16 cellular contexts compared by ENCODE assay signal in genomic region chr11:86735462-86736302, GRCh38.
DNase-seq lines count a peak whose midpoint lies in the region; ATAC-seq and TF ChIP-seq lines count a peak whose summit lies in the region.
"Had no signal": no experiment of that assay in that cellular context is flagged by ENCODE, and none has a peak within 500 bp of the region (broad histone marks: within the 10 kb centered on the region; RNA-seq: fewer than 3 reads in every experiment).

No MANE protein-coding gene starts in this region.

- ATAC-seq in HG03196 (IDR thresholded peaks at IDR 0.05; ENCODE audit: unreplicated experiment) (no peak), GM21825 (IDR thresholded peaks at IDR 0.05; ENCODE audit: unreplicated experiment) (no peak)
- ATAC-seq: left ventricle myocardium superior; stimulated activated naive CD8-positive, alpha-beta T cell treated with anti-CD3 and anti-CD28 coated beads, Interleukin-15, amount 100 ng/mL, for 72 hours had no signal

- H3K27ac ChIP-seq in hepatocyte (peak overlapping the region; percentile 20), MM.1S (ENCODE audit: low read length) (no peak overlapping the region)
- H3K27ac ChIP-seq: Peyer's patch had no signal

- DNase-seq in Daoy (ENCODE audit: low read depth) (peak; percentile 73), LHCN-M2 (ENCODE audit: low read depth) (peak; percentile 62), astrocyte of the cerebellum (ENCODE audit: low read depth) (peak; percentile 71), hepatocyte (ENCODE audit: low spot score) (no peak), MM.1S (no peak)
- no peak for DNase-seq in activated CD8-positive, alpha-beta memory T cell treated with anti-CD3 and anti-CD28 coated beads, Interleukin-2, amount 50 U/mL, for 48 hours
- DNase-seq: activated CD4-positive, alpha-beta T cell treated with anti-CD3 and anti-CD28 coated beads, Interleukin-2, amount 50 U/mL, for 4 hours; C1 segment of cervical spinal cord; GOT3; left ventricle myocardium superior; MV-4-11; Peyer's patch; sigmoid colon; stimulated activated naive CD8-positive, alpha-beta T cell treated with anti-CD3 and anti-CD28 coated beads, Interleukin-15, amount 100 ng/mL, for 72 hours had no signal

- H3K36me3 ChIP-seq in hepatocyte (replicated peaks; ENCODE audit: insufficient read depth, low read depth) (no peaks in the 10 kb centered on the region), MM.1S (replicated peaks; ENCODE audit: insufficient read depth, low read length) (no peaks in the 10 kb centered on the region)
- H3K36me3 ChIP-seq: Peyer's patch, sigmoid colon had no signal

- H3K4me1 ChIP-seq in hepatocyte (ENCODE audit: insufficient read depth): peaks cover 32% of the 10 kb centered on the region
- no peaks in the 10 kb centered on the region for H3K4me1 ChIP-seq in MM.1S (ENCODE audit: low read length)

- in situ Hi-C loops in astrocyte of the cerebellum (cut with HindIII; ENCODE audit: low sequenced_read_pairs): no loop called here

- H3K9me3 ChIP-seq in hepatocyte (ENCODE audit: low read depth): no peaks in the 10 kb centered on the region
- H3K9me3 ChIP-seq in MM.1S (replicated peaks; ENCODE audit: insufficient read depth, low read length): no peaks in the 10 kb centered on the region
- H3K9me3 ChIP-seq: Peyer's patch, sigmoid colon had no signal

- H3K9me2 ChIP-seq in hepatocyte (replicated peaks; ENCODE audit: insufficient read depth) (no peaks in the 10 kb centered on the region), MM.1S (replicated peaks; ENCODE audit: insufficient read depth, low read length) (no peaks in the 10 kb centered on the region)

- H3K79me2 ChIP-seq in hepatocyte: no peaks in the 10 kb centered on the region
- H3K79me2 ChIP-seq in MM.1S (ENCODE audit: low read length): no peaks in the 10 kb centered on the region

- no peak overlapping the region for H3K9ac ChIP-seq in MM.1S (ENCODE audit: low read length)

- H4K20me1 ChIP-seq in hepatocyte (ENCODE audit: insufficient read depth, poor library complexity, severe bottlenecking) (no peaks in the 10 kb centered on the region), MM.1S (ENCODE audit: insufficient read depth, low read length) (no peaks in the 10 kb centered on the region)

- H3F3A ChIP-seq in MM.1S (ENCODE audit: insufficient read depth, low read length): no peaks in the 10 kb centered on the region

- H3K4me3 ChIP-seq in astrocyte of the cerebellum (ENCODE audit: low read depth, low read length) (no peak overlapping the region), hepatocyte (no peak overlapping the region), MM.1S (ENCODE audit: low read length) (no peak overlapping the region)
- H3K4me3 ChIP-seq: Peyer's patch, sigmoid colon had no signal

- H3K4me2 ChIP-seq in hepatocyte: no peak overlapping the region
- no peak overlapping the region for H3K4me2 ChIP-seq in MM.1S (ENCODE audit: low read depth, low read length)

- 57% methylated on average over 3 of the region's 3 CpGs for WGBS in hepatocyte (ENCODE audit: low lambda C conversion rate, missing lambda C conversion rate)

- TF ChIP-seq CTCF in astrocyte of the cerebellum (IDR thresholded peaks at IDR 0.05; ENCODE audit: low read depth, low read length, missing control alignments): no peak
- TF ChIP-seq CTCF in hepatocyte (IDR thresholded peaks at IDR 0.05; ENCODE audit: poor library complexity): no peak
- no peak for TF ChIP-seq CTCF in MM.1S (IDR thresholded peaks at IDR 0.05; ENCODE audit: low read length)

- H3K27me3 ChIP-seq in hepatocyte (no peaks in the 10 kb centered on the region), MM.1S (replicated peaks; ENCODE audit: insufficient read depth, low read length) (no peaks in the 10 kb centered on the region)
- H3K27me3 ChIP-seq: Peyer's patch, sigmoid colon had no signal

- H2AFZ ChIP-seq in hepatocyte (no peak overlapping the region), MM.1S (ENCODE audit: low read length) (no peak overlapping the region)

Comparison
In these comparisons a context has a peak if more than half of its experiments do, and no peak if none do; other contexts are left out.
1. DNase-seq: peak in Daoy (single experiment), LHCN-M2 (single experiment) and astrocyte of the cerebellum (single experiment); none in hepatocyte (single experiment), MM.1S (single experiment) and activated CD8-positive, alpha-beta memory T cell treated with anti-CD3 and anti-CD28 coated beads, Interleukin-2, amount 50 U/mL, for 48 hours (single experiment).